ENCODE assay signal across 14 cellular contexts in the genomic region with DNA sequence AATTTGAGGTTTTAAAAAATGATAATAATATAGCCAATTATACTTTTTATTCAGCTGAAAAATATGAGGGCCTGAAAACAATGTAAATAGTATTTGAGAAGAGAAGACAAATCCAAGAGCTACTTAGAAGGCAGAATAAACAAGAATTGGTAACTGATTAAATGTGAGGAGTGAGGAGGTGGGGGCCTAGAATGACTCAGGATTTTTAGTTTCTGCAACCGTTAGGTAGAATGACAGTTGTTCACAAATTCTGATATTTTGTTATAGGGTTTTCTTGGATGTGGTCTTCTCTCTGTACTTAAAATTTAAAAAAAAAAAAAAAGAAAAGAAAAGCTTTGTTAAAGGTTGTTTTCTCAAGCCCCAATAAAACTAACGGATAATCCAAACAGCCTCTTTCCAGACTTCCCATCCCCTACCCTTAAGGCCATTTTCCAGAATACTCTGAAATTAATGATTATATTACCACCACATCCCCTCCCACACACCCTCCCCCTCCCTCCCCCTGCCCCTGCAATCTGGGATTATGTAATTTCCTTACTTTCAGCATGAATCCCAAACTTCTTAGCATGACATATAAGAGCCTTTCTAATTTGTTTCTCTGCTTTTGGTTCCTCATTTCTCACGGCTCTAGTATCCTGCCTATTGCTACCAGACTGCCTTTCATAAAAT. TPM values are rescaled to one million over a fixed set of nuclear protein-coding genes. Genes with fewer than 3 reads are reported as not detected.
A peak's percentile ranks its signal among the peaks of the same experiment; 100 is the strongest.
DNase-seq lines count a peak whose midpoint lies in the region; ATAC-seq, FAIRE-seq and TF ChIP-seq lines count a peak whose summit lies in the region.
"Had no signal": no experiment of that assay in that cellular context is flagged by ENCODE, and none has a peak within 500 bp of the region (broad histone marks: within the 10 kb centered on the region; RNA-seq: fewer than 3 reads in every experiment).

No MANE protein-coding gene starts in this region.

- H3K4me1 Mint-ChIP-seq in mesothelial cell of epicardium, result peaks cover 10% of the 10 kb centered on the region
- peaks cover 19% of the 10 kb centered on the region for H3K4me1 Mint-ChIP-seq in activated naive CD4-positive, alpha-beta T cell treated with anti-CD3 and anti-CD28 coated beads, Interleukin-2, amount 10 ng/mL, durations not matched to agents 7 days and 5 days

- no peak overlapping the region for H2BK20ac ChIP-seq in H1 (ENCODE audit: low read length)

- no peaks in the 10 kb centered on the region for H3K9me3 ChIP-seq in H1 (ENCODE audit: insufficient read depth in 2 of 2, low read depth in 1 of 2, low read length in 1 of 2)

- peak; percentile 83 for DNase-seq in Caki2 (ENCODE audit: low read depth)
- DNase-seq in NOMO-1 (lab: John Stamatoyannopoulos, UW; ENCODE audit: unreplicated experiment in 2 of 2), result peak; percentile 35 to 76
- DNase-seq in H1 (ENCODE audit: low read depth in 1 of 2, low spot score in 2 of 2), result no peak
- no peak for DNase-seq in mesothelial cell of epicardium (ENCODE audit: low spot score in 2 of 2, unreplicated experiment in 2 of 2)
- no peak for DNase-seq in activated naive CD4-positive, alpha-beta T cell treated with anti-CD3 and anti-CD28 coated beads, Interleukin-2, amount 10 ng/mL, durations not matched to agents 7 days and 5 days
- no peak for DNase-seq in D721Med (ENCODE audit: insufficient read length, low spot score)
- DNase-seq: activated T-cell treated with anti-CD3 and anti-CD28 coated beads, Interleukin-2, amount 50 U/mL, for 72 hours; NCI-H1694 treated with DMSO at 0.1 percent for 48 hours; NCI-H526; T1000 had no signal

- no peaks in the 10 kb centered on the region for H3K23me2 ChIP-seq in H1 (ENCODE audit: low read depth, low read length)

- no peak overlapping the region for H3K14ac ChIP-seq in H1 (ENCODE audit: insufficient read length)

- H3K27me3 Mint-ChIP-seq in mesothelial cell of epicardium (ENCODE audit: low read depth), result no peaks in the 10 kb centered on the region
- peaks cover 30% of the 10 kb centered on the region for H3K27me3 Mint-ChIP-seq in activated naive CD4-positive, alpha-beta T cell treated with anti-CD3 and anti-CD28 coated beads, Interleukin-2, amount 10 ng/mL, durations not matched to agents 7 days and 5 days

- H2BK15ac ChIP-seq in H1 (ENCODE audit: low read length), result no peak overlapping the region

- H3K4me1 ChIP-seq in H1 (replicated peaks in 1 of 4; ENCODE audit: control insufficient read depth in 3 of 4, insufficient read depth in 4 of 4, low read length in 3 of 4), result peaks cover 2 to 8% (median 3%) of the 10 kb centered on the region in 4 experiments; a peak in 5 of 7 replicates

- H3K18ac ChIP-seq in H1 (ENCODE audit: extremely low read depth, low read length), result no peak overlapping the region

- no peak overlapping the region for H4K8ac ChIP-seq in H1 (ENCODE audit: extremely low read depth, insufficient read depth, low read length)

- WGBS in H1 (ENCODE audit: extremely low coverage in 1 of 2, insufficient coverage in 1 of 2, insufficient read length in 1 of 2, insufficient replicate concordance in 2 of 2, low coverage in 1 of 2, low lambda C conversion rate in 2 of 2, missing lambda C conversion rate in 1 of 2), 2 experiments, result 83% methylated on average over 2 of the region's 3 CpGs; no CpG with 5 or more reads in 1 of the 2 experiments

- H2AK5ac ChIP-seq in H1 (ENCODE audit: low read depth, low read length), result no peak overlapping the region

- TF ChIP-seq POLR2A in H1 (IDR thresholded peaks at IDR 0.05; ENCODE audit: control extremely low read depth in 1 of 2, low read depth in 2 of 2, low read length in 2 of 2), result no peak

- H2BK5ac ChIP-seq in H1 (ENCODE audit: low read depth, low read length), result no peak overlapping the region

- H3K36me3 Mint-ChIP-seq in mesothelial cell of epicardium, result peaks cover 6% of the 10 kb centered on the region
- H3K36me3 Mint-ChIP-seq in activated naive CD4-positive, alpha-beta T cell treated with anti-CD3 and anti-CD28 coated beads, Interleukin-2, amount 10 ng/mL, durations not matched to agents 7 days and 5 days, result no peaks in the 10 kb centered on the region

- H3K79me1 ChIP-seq in H1 (ENCODE audit: low read depth, low read length), result peaks cover 4% of the 10 kb centered on the region; the same call in 1 of the 2 replicates

- no peak overlapping the region for H4K91ac ChIP-seq in H1 (replicated peaks; ENCODE audit: insufficient read length, low read length)

- no peak for TF ChIP-seq RAD21 in H1 (IDR thresholded peaks at IDR 0.05 in 1 of 2, conservative IDR thresholded peaks at IDR 0.05 in 1 of 2; ENCODE audit: low read depth in 2 of 2, low read length in 2 of 2)

- H3K9ac ChIP-seq in H1 (replicated peaks in 1 of 4; ENCODE audit: extremely low read depth in 1 of 4, low read depth in 3 of 4, low read length in 3 of 4), result no peak overlapping the region

- CTCF ChIA-PET in H1 (lab: Charles Lee; ENCODE audit: partially characterized antibody), result interaction anchor here (1.0 to 2.0 kb wide), 2 partner anchors 23 to 118 kb away, joined by 3 to 4 read pairs; no protein-coding TSS in a partner anchor
- CTCF ChIA-PET in activated naive CD4-positive, alpha-beta T cell treated with anti-CD3 and anti-CD28 coated beads, Interleukin-2, amount 10 ng/mL, durations not matched to agents 7 days and 5 days (lab: Charles Lee), result no interaction called here

- peaks cover 18 to 99% of the 10 kb centered on the region in 2 experiments; a peak in 3 of 4 replicates for H3K79me2 ChIP-seq in H1 (ENCODE audit: control insufficient read depth in 1 of 2, insufficient read depth in 2 of 2, low read length in 2 of 2)

- TF ChIP-seq EP300 in H1 (IDR thresholded peaks at IDR 0.05; ENCODE audit: borderline replicate concordance in 1 of 2, low read depth in 2 of 2, low read length in 2 of 2), result no peak

- no peak overlapping the region for H4K5ac ChIP-seq in H1 (ENCODE audit: insufficient read length, low read depth, low read length)

- H2BK12ac ChIP-seq in H1 (ENCODE audit: low read depth, low read length), result no peak overlapping the region

- H3K27me3 ChIP-seq in H1 (replicated peaks in 1 of 4; ENCODE audit: control insufficient read depth in 3 of 4, extremely low read depth in 1 of 4, insufficient read depth in 3 of 4, low read length in 3 of 4), result no peaks in the 10 kb centered on the region

- H3K4me2 ChIP-seq in H1 (ENCODE audit: insufficient read depth in 1 of 2, low read depth in 2 of 2, low read length in 2 of 2), result no peak overlapping the region

- in situ Hi-C loops in Caki2 (cut with HindIII; ENCODE audit: low pct_unique_long_range_greater_than_20kb, low sequenced_read_pairs), result no loop called here

- ATAC-seq in GM18498 (IDR thresholded peaks at IDR 0.05; ENCODE audit: unreplicated experiment), result no peak
- no peak for ATAC-seq in GM19467 (IDR thresholded peaks at IDR 0.05; ENCODE audit: unreplicated experiment)
- ATAC-seq: activated T-cell treated with anti-CD3 and anti-CD28 coated beads, Interleukin-2, amount 50 U/mL, for 72 hours had no signal

- H2AFZ ChIP-seq in H1 (ENCODE audit: low read length), result no peak overlapping the region

- FAIRE-seq in H1 (lab: Jason Lieb, UNC), result no peak
- FAIRE-seq in D721Med (lab: Jason Lieb, UNC), result no peak

- H3K4me3 ChIP-seq in H1 (ENCODE audit: extremely low read depth in 1 of 4, insufficient read depth in 2 of 4, low read depth in 3 of 4, low read length in 4 of 4), result no peak overlapping the region

- peaks cover 15% of the 10 kb centered on the region for H3K9me3 Mint-ChIP-seq in mesothelial cell of epicardium
- H3K9me3 Mint-ChIP-seq in activated naive CD4-positive, alpha-beta T cell treated with anti-CD3 and anti-CD28 coated beads, Interleukin-2, amount 10 ng/mL, durations not matched to agents 7 days and 5 days, result no peaks in the 10 kb centered on the region

- H3K23ac ChIP-seq in H1 (ENCODE audit: insufficient read length), result no peak overlapping the region

- POLR2A ChIA-PET in H1 (lab: Charles Lee; ENCODE audit: partially characterized antibody), result no interaction called here

- no peak overlapping the region for H3K4ac ChIP-seq in H1 (replicated peaks; ENCODE audit: insufficient read length, low read depth, low read length)

- no peak overlapping the region for H3K56ac ChIP-seq in H1 (replicated peaks; ENCODE audit: insufficient read length, low read depth, low read length)

- H3K27ac Mint-ChIP-seq in mesothelial cell of epicardium, result peak overlapping the region; percentile 68
- H3K27ac Mint-ChIP-seq in activated naive CD4-positive, alpha-beta T cell treated with anti-CD3 and anti-CD28 coated beads, Interleukin-2, amount 10 ng/mL, durations not matched to agents 7 days and 5 days, result no peak overlapping the region
- H3K27ac Mint-ChIP-seq: activated T-cell treated with anti-CD3 and anti-CD28 coated beads, Interleukin-2, amount 50 U/mL, for 72 hours; IgD-negative memory B cell had no signal

- H3K27ac ChIP-seq in H1 (ENCODE audit: low read depth, low read length), result no peak overlapping the region
- H3K27ac ChIP-seq: RWPE1 had no signal

- peaks cover 7 to 14% of the 10 kb centered on the region in 2 experiments for H4K20me1 ChIP-seq in H1 (replicated peaks in 1 of 2; ENCODE audit: control insufficient read depth in 1 of 2, insufficient read depth in 2 of 2, low read length in 2 of 2)

- TF ChIP-seq CTCF in H1 (IDR thresholded peaks at IDR 0.05; ENCODE audit: control extremely low read depth in 1 of 3, insufficient read depth in 1 of 3, low read depth in 1 of 3, low read length in 3 of 3), result no peak
- TF ChIP-seq CTCF in mesothelial cell of epicardium (IDR thresholded peaks at IDR 0.05; ENCODE audit: unreplicated experiment), result no peak
- no peak for TF ChIP-seq CTCF in D721Med (IDR thresholded peaks at IDR 0.05; ENCODE audit: insufficient read depth, missing control alignments)

- no peak overlapping the region for H2BK120ac ChIP-seq in H1 (replicated peaks; ENCODE audit: low read depth, low read length)

- no peaks in the 10 kb centered on the region for H3K36me3 ChIP-seq in H1 (ENCODE audit: control insufficient read depth in 2 of 4, insufficient read depth in 4 of 4, low read length in 3 of 4)

- no peak overlapping the region for H3K4me3 Mint-ChIP-seq in mesothelial cell of epicardium
- no peak overlapping the region for H3K4me3 Mint-ChIP-seq in activated naive CD4-positive, alpha-beta T cell treated with anti-CD3 and anti-CD28 coated beads, Interleukin-2, amount 10 ng/mL, durations not matched to agents 7 days and 5 days
- H3K4me3 Mint-ChIP-seq: activated T-cell treated with anti-CD3 and anti-CD28 coated beads, Interleukin-2, amount 50 U/mL, for 72 hours; IgD-negative memory B cell had no signal

RNA-seq across cellular contexts. Expression of a gene that starts 50.4 kb away (rescaled TPM):
- 23.3 and 27.7 TPM in 2 replicates for total RNA-seq in Caki2 (2014; rRNA removed; shearing (Covaris generic); ENCODE audit: low replicate concordance)
- 73.2 and 74.0 TPM in 2 replicates for total RNA-seq in H1 (2021; fragmentation: NEBNext Ultra II Directional; extraction: Animal tissue kit (Norgen Biotek cat#: 25700))
- polyA plus RNA-seq in H1 (2011; rRNA removed), result 53.6 and 58.1 TPM in 2 replicates
- polyA plus RNA-seq in H1 (2011; cell fraction: cytosol; rRNA removed), result 41.0 TPM
- 90.8 TPM for polyA plus RNA-seq in H1 (2011; cell fraction: nucleus; rRNA removed)
- 29.7 to 43.9 TPM (median 37.3 TPM) in 4 replicates for polyA plus RNA-seq in H1 (2012, experiment 1 of 2)
- polyA plus RNA-seq in H1 (2012, experiment 2 of 2), result 1.2 TPM
- polyA plus RNA-seq in H1 (2013, experiment 1 of 2), result 38.9 TPM
- polyA plus RNA-seq in H1 (2013, experiment 2 of 2), result 39.7 TPM
- polyA minus RNA-seq in H1 (2011; rRNA and poly(A)+ RNA removed), result 307 and 385 TPM in 2 replicates
- 116 TPM for polyA minus RNA-seq in H1 (2011; cell fraction: cytosol; rRNA and poly(A)+ RNA removed)
- polyA minus RNA-seq in H1 (2011; cell fraction: nucleus; rRNA and poly(A)+ RNA removed), result 226 TPM
- total RNA-seq in mesothelial cell of epicardium, result 72.9 to 77.4 TPM (median 75.3 TPM) in 3 replicates
- polyA plus RNA-seq: IgD-negative memory B cell had no signal

Comparison
In these comparisons a context has a peak if more than half of its experiments do, and no peak if none do; other contexts are left out.
1. DNase-seq: peak in Caki2 (single experiment) and NOMO-1 (2 of 2); none in H1 (0 of 2), mesothelial cell of epicardium (0 of 2), activated naive CD4-positive, alpha-beta T cell treated with anti-CD3 and anti-CD28 coated beads, Interleukin-2, amount 10 ng/mL, durations not matched to agents 7 days and 5 days (single experiment) and D721Med (single experiment).